In the genomic region with DNA sequence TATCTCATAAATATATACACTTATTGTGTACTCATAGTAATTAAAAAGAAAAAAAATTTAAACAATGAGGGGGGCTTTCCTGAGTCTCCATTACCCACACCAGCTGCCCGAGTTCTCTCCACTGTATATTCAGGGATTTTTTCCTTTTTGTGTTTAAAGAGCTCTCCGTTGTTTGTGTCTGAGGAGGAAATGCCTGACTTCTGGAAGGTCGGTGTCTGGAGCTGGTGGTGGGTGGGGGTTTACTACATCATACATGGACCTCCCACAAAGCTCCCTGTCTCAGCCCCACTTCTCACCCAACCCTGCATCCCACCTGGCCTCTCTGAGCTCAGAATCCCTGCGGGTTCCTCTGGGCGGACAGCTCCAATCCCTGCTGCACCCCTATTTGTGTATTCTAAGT, we compare ENCODE assay signal across 23 cellular contexts.
A peak's percentile ranks its signal among the peaks of the same experiment; 100 is the strongest.
DNase-seq lines count a peak whose midpoint lies in the region; ATAC-seq and TF ChIP-seq lines count a peak whose summit lies in the region.
"Had no signal": no experiment of that assay in that cellular context is flagged by ENCODE, and none has a peak within 500 bp of the region (broad histone marks: within the 10 kb centered on the region; RNA-seq: fewer than 3 reads in every experiment).

No MANE protein-coding gene starts in this region.

- no peak for TF ChIP-seq POLR2A in esophagus muscularis mucosa (IDR thresholded peaks at IDR 0.05; ENCODE audit: low read depth)

- H3K4me1 ChIP-seq in SJSA1 (replicated peaks): peaks cover 4% of the 10 kb centered on the region; the same call in 1 of the 2 replicates
- no peaks in the 10 kb centered on the region for H3K4me1 ChIP-seq in esophagus muscularis mucosa
- H3K4me1 ChIP-seq: A549; BLaER1 treated with 17β-estradiol and CSF1 and Interleukin-3, amounts not matched to agents 10 nM and 100 nM had no signal

- DNase-seq in NCI-H1105 treated with DMSO at 0.1 percent for 48 hours (lab: John Stamatoyannopoulos, UW) (peak; percentile 30), NCI-H1105 (lab: John Stamatoyannopoulos, UW) (no peak), D341Med (ENCODE audit: low spot score) (peak; percentile 2), SJSA1 (ENCODE audit: low read depth in 1 of 2, low spot score in 2 of 2) (peak; percentile 39 to 40), esophagus muscularis mucosa (ENCODE audit: extremely low spot score) (peak; percentile 91), KBM-7 (no peak), NCI-H1417 (lab: John Stamatoyannopoulos, UW) (no peak)
- DNase-seq: AML-193; Caco-2; Calu3; CD4-positive, alpha-beta T cell; CD8-positive, alpha-beta T cell; DMS 273 treated with DMSO at 0.1 percent for 48 hours; DMS79; DND-41; EL; GDM1 had no signal

- ATAC-seq in GM19467 (IDR thresholded peaks at IDR 0.05; ENCODE audit: unreplicated experiment): no peak
- ATAC-seq: A549; CD8-positive, alpha-beta T cell; GM12878 had no signal

- H3K27me3 ChIP-seq in SJSA1 (replicated peaks): no peaks in the 10 kb centered on the region
- peaks cover 0 to 32% (median 0%) of the 10 kb centered on the region in 4 donors for H3K27me3 ChIP-seq in esophagus muscularis mucosa
- H3K27me3 ChIP-seq: BLaER1 treated with 17β-estradiol and CSF1 and Interleukin-3, amounts not matched to agents 10 nM and 100 nM had no signal

- in situ Hi-C loops in KBM-7 (cut with MboI; ENCODE audit: low pct_unique_long_range_greater_than_20kb, low sequenced_read_pairs): no loop called here

- H3K27ac ChIP-seq in SJSA1: no peak overlapping the region
- no peak overlapping the region for H3K27ac ChIP-seq in esophagus muscularis mucosa (replicated peaks in 1 of 4)
- H3K27ac ChIP-seq: 22Rv1; A549; BLaER1 treated with 17β-estradiol and CSF1 and Interleukin-3, amounts not matched to agents 10 nM and 100 nM; C4-2B had no signal

- H3K4me3 ChIP-seq in SJSA1 (no peak overlapping the region), esophagus muscularis mucosa (no peak overlapping the region)
- H3K4me3 ChIP-seq: A549; BLaER1 treated with 17β-estradiol and CSF1 and Interleukin-3, amounts not matched to agents 10 nM and 100 nM; GM12878 had no signal

- H3K36me3 ChIP-seq in SJSA1: no peaks in the 10 kb centered on the region
- H3K36me3 ChIP-seq in esophagus muscularis mucosa: no peaks in the 10 kb centered on the region
- H3K36me3 ChIP-seq: BLaER1 treated with 17β-estradiol and CSF1 and Interleukin-3, amounts not matched to agents 10 nM and 100 nM had no signal

- no peak for TF ChIP-seq CTCF in esophagus muscularis mucosa (IDR thresholded peaks at IDR 0.05)

- H3K9me3 ChIP-seq in SJSA1 (replicated peaks): no peaks in the 10 kb centered on the region
- H3K9me3 ChIP-seq in esophagus muscularis mucosa: no peaks in the 10 kb centered on the region
- H3K9me3 ChIP-seq: A549; BLaER1 treated with 17β-estradiol and CSF1 and Interleukin-3, amounts not matched to agents 10 nM and 100 nM; Caco-2 had no signal

- intact Hi-C loops in esophagus muscularis mucosa (cut with DNase I): no loop called here

- 29% methylated on average over 5 of the region's 5 CpGs for WGBS in esophagus muscularis mucosa

- no peak for TF ChIP-seq EP300 in esophagus muscularis mucosa (IDR thresholded peaks at IDR 0.05)

Comparison
In these comparisons a context has a peak if more than half of its experiments do, and no peak if none do; other contexts are left out.
1. DNase-seq: peak in NCI-H1105 treated with DMSO at 0.1 percent for 48 hours (single experiment), D341Med (single experiment), SJSA1 (2 of 2) and esophagus muscularis mucosa (single experiment); none in NCI-H1105 (single experiment), KBM-7 (single experiment) and NCI-H1417 (0 of 3).